ENCODE assay signal across 31 cellular contexts in genomic region chr11:33006010-33006409, GRCh38.
"Had no signal": no experiment of that assay in that cellular context is flagged by ENCODE, and none has a peak within 500 bp of the region (broad histone marks: within the 10 kb centered on the region; RNA-seq: fewer than 3 reads in every experiment).

No MANE protein-coding gene starts in this region.

- DNase-seq: activated CD4-positive, alpha-beta T cell treated with anti-CD3 and anti-CD28 coated beads for 1 hour; activated CD4-positive, alpha-beta T cell treated with anti-CD3 and anti-CD28 coated beads for 48 hours; activated CD4-positive, alpha-beta T cell treated with anti-CD3 and anti-CD28 coated beads, Interleukin-2, amount 50 U/mL, for 1 hour; activated CD4-positive, alpha-beta T cell treated with anti-CD3 and anti-CD28 coated beads, Interleukin-2, amount 50 U/mL, for 48 hours; activated CD8-positive, alpha-beta memory T cell treated with anti-CD3 and anti-CD28 coated beads for 24 hours; activated CD8-positive, alpha-beta T cell treated with anti-CD3 and anti-CD28 coated beads for 36 hours; activated effector memory CD4-positive, alpha-beta T cell treated with anti-CD3 and anti-CD28 coated beads, Interleukin-2, amount 50 U/mL, for 16 hours; activated naive CD4-positive, alpha-beta T cell treated with anti-CD3 and anti-CD28 coated beads for 36 hours; activated naive CD8-positive, alpha-beta T cell treated with anti-CD3 and anti-CD28 coated beads, Interleukin-2, amount 50 U/mL, for 24 hours; activated T-cell treated with anti-CD3 and anti-CD28 coated beads, Interleukin-2, amount 50 U/mL, for 48 hours; adrenal gland; amygdala; aorta; body of pancreas; caudate nucleus; cortex of kidney; dermis blood vessel endothelial cell; effector CD4-positive, alpha-beta T cell; effector memory CD8-positive, alpha-beta T cell; erythroblast; foreskin keratinocyte; gastrocnemius medialis; glutamatergic neuron; heart left ventricle; T-helper 1 cell; T-helper 2 cell had no signal

- ATAC-seq: body of pancreas, foreskin keratinocyte, gastrocnemius medialis, heart left ventricle, WTC11 had no signal

- H3K9me3 ChIP-seq: adrenal gland, body of pancreas, esophagus muscularis mucosa, gastrocnemius medialis, heart left ventricle had no signal

- H3K27ac Mint-ChIP-seq: activated CD8-positive, alpha-beta T cell treated with anti-CD3 and anti-CD28 coated beads for 36 hours; activated naive CD4-positive, alpha-beta T cell treated with anti-CD3 and anti-CD28 coated beads for 36 hours; activated naive CD8-positive, alpha-beta T cell treated with anti-CD3 and anti-CD28 coated beads, Interleukin-2, amount 50 U/mL, for 24 hours; activated T-helper 1 cell treated with anti-CD3 and anti-CD28 coated beads, Interleukin-12 subunit alpha, Interleukin-12 subunit beta, Interleukin-2, Interleukin-4 antibody, amounts not matched to agents 30 ng/mL and 10 ng/mL and 1 ng/mL, durations not matched to agents 14 hours and 24 hours and 36 hours; activated T-helper 2 cell treated with anti-CD3 and anti-CD28 coated beads, Interferon-gamma antibody, Interleukin-2, Interleukin-4, amounts not matched to agents 10 μg/mL and 5 μg/mL and 100 μg/mL, durations not matched to agents 14 hours and 24 hours and 36 hours; WTC11 had no signal

- H3K27me3 Mint-ChIP-seq: activated naive CD8-positive, alpha-beta T cell treated with anti-CD3 and anti-CD28 coated beads, Interleukin-2, amount 50 U/mL, for 24 hours; effector memory CD8-positive, alpha-beta T cell had no signal

- H3K4me3 Mint-ChIP-seq: activated CD8-positive, alpha-beta T cell treated with anti-CD3 and anti-CD28 coated beads for 36 hours; activated naive CD4-positive, alpha-beta T cell treated with anti-CD3 and anti-CD28 coated beads for 36 hours; activated naive CD8-positive, alpha-beta T cell treated with anti-CD3 and anti-CD28 coated beads, Interleukin-2, amount 50 U/mL, for 24 hours; activated T-helper 1 cell treated with anti-CD3 and anti-CD28 coated beads, Interleukin-12 subunit alpha, Interleukin-12 subunit beta, Interleukin-2, Interleukin-4 antibody, amounts not matched to agents 30 ng/mL and 10 ng/mL and 1 ng/mL, durations not matched to agents 14 hours and 24 hours and 36 hours; effector memory CD8-positive, alpha-beta T cell; WTC11 had no signal

- H3K36me3 Mint-ChIP-seq: activated naive CD4-positive, alpha-beta T cell treated with anti-CD3 and anti-CD28 coated beads, Interleukin-2, amount 50 U/mL, for 72 hours; WTC11 had no signal

- H3K9me3 Mint-ChIP-seq: activated CD8-positive, alpha-beta T cell treated with anti-CD3 and anti-CD28 coated beads for 36 hours; activated naive CD4-positive, alpha-beta T cell treated with anti-CD3 and anti-CD28 coated beads for 36 hours; activated naive CD4-positive, alpha-beta T cell treated with anti-CD3 and anti-CD28 coated beads, Interleukin-2, amount 50 U/mL, for 72 hours; activated naive CD8-positive, alpha-beta T cell treated with anti-CD3 and anti-CD28 coated beads, Interleukin-2, amount 50 U/mL, for 24 hours; activated T-helper 1 cell treated with anti-CD3 and anti-CD28 coated beads, Interleukin-12 subunit alpha, Interleukin-12 subunit beta, Interleukin-2, Interleukin-4 antibody, amounts not matched to agents 30 ng/mL and 10 ng/mL and 1 ng/mL, durations not matched to agents 14 hours and 24 hours and 36 hours; activated T-helper 2 cell treated with anti-CD3 and anti-CD28 coated beads, Interferon-gamma antibody, Interleukin-2, Interleukin-4, amounts not matched to agents 10 μg/mL and 5 μg/mL and 100 μg/mL, durations not matched to agents 14 hours and 24 hours and 36 hours; effector memory CD8-positive, alpha-beta T cell had no signal
